Comparison of ENCODE assay signal across 8 cellular contexts in genomic region chr19:10580979-10581631, GRCh38. TPM values are rescaled to one million over a fixed set of nuclear protein-coding genes. Genes with fewer than 3 reads are reported as not detected.
DNase-seq lines count a peak whose midpoint lies in the region; ATAC-seq, FAIRE-seq and TF ChIP-seq lines count a peak whose summit lies in the region.

No MANE protein-coding gene starts in this region.

- no peaks in the 10 kb centered on the region for H3K36me3 ChIP-seq in astrocyte (ENCODE audit: insufficient read depth, low read length)

- no peak for ATAC-seq in GM19455 (IDR thresholded peaks at IDR 0.05; ENCODE audit: unreplicated experiment)

- H3K27ac ChIP-seq in astrocyte (ENCODE audit: low read depth, low read length): no peak overlapping the region

- no peaks in the 10 kb centered on the region for H3K36me3 Mint-ChIP-seq in astrocyte (ENCODE audit: low read depth, unreplicated experiment)

- no peak overlapping the region for H3K9ac ChIP-seq in astrocyte (ENCODE audit: low read length)

- no peaks in the 10 kb centered on the region for H3K9me3 Mint-ChIP-seq in astrocyte (ENCODE audit: unreplicated experiment)

- FAIRE-seq in astrocyte (lab: Jason Lieb, UNC): no peak

- H2AFZ ChIP-seq in astrocyte (ENCODE audit: low read depth, low read length): peak overlapping the region; percentile 69

- peak; percentile 64 for DNase-seq in NCI-H748 (lab: John Stamatoyannopoulos, UW; ENCODE audit: unreplicated experiment)
- no peak for DNase-seq in NCI-H748 treated with DMSO at 0.1 percent for 48 hours (lab: John Stamatoyannopoulos, UW)
- DNase-seq in NCI-H2029 (lab: John Stamatoyannopoulos, UW): peak; percentile 43
- peak; percentile 87 for DNase-seq in T-helper 9 cell
- peak; percentile 71 for DNase-seq in astrocyte (ENCODE audit: low read depth)
- peak; percentile 70 to 88 for DNase-seq in hippocampal formation (lab: John Stamatoyannopoulos, UW)
- DNase-seq in skeletal muscle cell (ENCODE audit: low read depth): peak; percentile 60

- peak; percentile 98 for TF ChIP-seq CTCF in astrocyte (IDR thresholded peaks at IDR 0.05; ENCODE audit: insufficient read depth, low read depth, low read length)

- H3K79me2 ChIP-seq in astrocyte (ENCODE audit: insufficient read depth, low read length): no peaks in the 10 kb centered on the region

- H4K20me1 ChIP-seq in astrocyte (ENCODE audit: insufficient read depth, low read length): no peaks in the 10 kb centered on the region

- peak overlapping the region; percentile 27 for H3K4me2 ChIP-seq in astrocyte (ENCODE audit: low read length)

- no peaks in the 10 kb centered on the region for H3K27me3 Mint-ChIP-seq in astrocyte (ENCODE audit: low read depth, unreplicated experiment)

- no peak overlapping the region for H3K4me3 Mint-ChIP-seq in astrocyte (ENCODE audit: unreplicated experiment)

- peaks cover 4% of the 10 kb centered on the region for H3K4me1 Mint-ChIP-seq in astrocyte (ENCODE audit: low read depth, unreplicated experiment)

- peaks cover 2% of the 10 kb centered on the region for H3K4me1 ChIP-seq in astrocyte (ENCODE audit: insufficient read depth, low read length)

- H3K9me3 ChIP-seq in astrocyte (ENCODE audit: insufficient read depth, low read depth, low read length): no peaks in the 10 kb centered on the region

- no peak overlapping the region for H3K4me3 ChIP-seq in astrocyte (ENCODE audit: insufficient read depth, low read depth, low read length)
- H3K4me3 ChIP-seq in skeletal muscle cell (ENCODE audit: low read depth, low read length): no peak overlapping the region

- H3K27me3 ChIP-seq in astrocyte (ENCODE audit: insufficient read depth, low read length): no peaks in the 10 kb centered on the region

- H3K27ac Mint-ChIP-seq in astrocyte (ENCODE audit: unreplicated experiment): no peak overlapping the region

RNA-seq across cellular contexts. Expression of gene AP1M2, which starts 6.0 kb away (rescaled TPM):
- total RNA-seq in astrocyte: 1.7 and 4.5 TPM in 2 replicates

RNA-seq across cellular contexts. Expression of gene CDKN2D, which starts 12.3 kb away (rescaled TPM):
- 5.4 and 6.1 TPM in 2 replicates for total RNA-seq in astrocyte

RNA-seq across cellular contexts. Expression of gene KRI1, which starts 15.3 kb away (rescaled TPM):
- 14.1 and 15.9 TPM in 2 replicates for total RNA-seq in astrocyte

RNA-seq across cellular contexts. Expression of gene ATG4D, which starts 37.4 kb away (rescaled TPM):
- 23.5 and 24.8 TPM in 2 replicates for total RNA-seq in astrocyte

RNA-seq across cellular contexts. Expression of gene SLC44A2, which starts 44.2 kb away (rescaled TPM):
- total RNA-seq in astrocyte: 91.6 and 94.5 TPM in 2 replicates
